ENCODE assay signal across 20 cellular contexts in genomic region chr16:82767198-82767597, GRCh38.
"Had no signal": no experiment of that assay in that cellular context is flagged by ENCODE, and none has a peak within 500 bp of the region (broad histone marks: within the 10 kb centered on the region; RNA-seq: fewer than 3 reads in every experiment).

No MANE protein-coding gene starts in this region.

- H3K9me3 ChIP-seq: SK-N-SH had no signal

- ATAC-seq: K562 had no signal

- DNase-seq: Kasumi-1, MM.1S, NCI-H1092 treated with DMSO at 0.1 percent for 48 hours, NCI-H1436, NCI-H187, NCI-H2029, NCI-H2081 treated with DMSO at 0.1 percent for 48 hours, NCI-H2171, NCI-H226, NCI-H446, NCI-H510A, NCI-H524 treated with DMSO at 0.1 percent for 48 hours, NCI-H69, NCI-H774, RPMI8226, SHP77, SK-N-SH had no signal

- H3K27ac ChIP-seq: HL-60, KMS-11 had no signal

- H3K4me3 ChIP-seq: K562 had no signal
